Comparison of ENCODE assay signal across 8 cellular contexts in the genomic region with DNA sequence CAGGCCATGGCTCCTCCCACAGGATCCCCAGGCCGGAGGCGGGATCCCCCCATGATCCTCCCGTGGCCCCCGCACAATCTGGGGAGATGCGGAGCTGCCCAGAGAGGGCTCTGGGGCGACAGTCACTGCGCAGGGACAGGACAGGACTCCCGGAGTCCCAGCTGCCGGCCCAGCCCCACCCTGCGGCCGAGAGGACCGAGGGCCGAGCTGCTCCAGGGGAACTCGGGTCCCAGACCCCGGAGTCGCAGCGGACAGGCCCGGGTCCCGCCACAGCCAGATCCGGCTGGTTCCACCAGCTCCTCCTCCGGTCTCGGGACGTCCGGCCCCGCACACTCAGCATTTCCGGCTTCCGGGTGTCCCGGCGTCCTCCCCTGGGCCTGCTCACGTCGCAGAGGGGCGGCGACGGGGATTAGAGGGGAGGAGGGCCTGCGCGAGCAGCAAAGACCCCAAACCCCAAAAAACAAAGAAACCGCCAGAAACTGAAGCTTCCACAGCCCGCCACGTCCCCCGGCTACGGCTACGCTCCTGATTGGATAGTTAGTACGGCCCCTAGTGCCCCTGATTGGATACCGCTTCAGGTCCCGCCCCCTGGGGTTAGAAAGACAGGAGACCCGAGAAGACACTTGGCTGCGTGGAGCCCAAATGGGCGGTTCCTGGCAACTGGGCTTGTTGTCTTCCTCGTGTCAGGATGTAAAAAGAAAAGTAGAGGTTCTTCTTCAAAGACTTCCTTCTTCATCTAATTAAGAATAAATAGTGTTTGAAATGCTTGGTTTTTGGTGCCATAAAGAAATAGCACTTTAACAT. TPM values are rescaled to one million over a fixed set of nuclear protein-coding genes. Genes with fewer than 3 reads are reported as not detected.
A peak's percentile ranks its signal among the peaks of the same experiment; 100 is the strongest.
DNase-seq lines count a peak whose midpoint lies in the region; ATAC-seq and TF ChIP-seq lines count a peak whose summit lies in the region.

No MANE protein-coding gene starts in this region.

- TF ChIP-seq CTCF in activated B cell treated with CpG ODN at 0.5 μM for 24 hours (IDR thresholded peaks at IDR 0.05), result no peak
- TF ChIP-seq CTCF in cardiac fibroblast (IDR thresholded peaks at IDR 0.05; ENCODE audit: low read depth, low read length), result no peak

- CTCF ChIA-PET in activated B cell treated with CpG ODN at 0.5 μM for 24 hours (lab: Charles Lee), result no interaction called here

- POLR2A ChIA-PET in activated B cell treated with CpG ODN at 0.5 μM for 24 hours (lab: Charles Lee), result interaction anchor here (0.6 to 1.9 kb wide), 21 partner anchors 9 to 1347 kb away, joined by 3 to 12 read pairs (median 4); partner anchors contain the start of genes AKAP8, AKAP8L, AP1M1 and C19orf44

- ATAC-seq in GM18861 (IDR thresholded peaks at IDR 0.05; ENCODE audit: unreplicated experiment) (peak; percentile 90), HG03095 (IDR thresholded peaks at IDR 0.05; ENCODE audit: unreplicated experiment) (peak; percentile 96), activated B cell treated with CpG ODN at 0.5 μM for 24 hours (ENCODE audit: low read depth) (peak; percentile 95)

- DNase-seq in NCI-H2196 (lab: John Stamatoyannopoulos, UW; ENCODE audit: unreplicated experiment), result peak; percentile 97
- DNase-seq in activated B cell treated with CpG ODN at 0.5 μM for 24 hours, result peak; percentile 85
- DNase-seq in cardiac fibroblast (ENCODE audit: low read depth in 2 of 2), result peak; percentile 92 to 94
- peak; percentile 89 to 93 for DNase-seq in stimulated activated CD4-positive, alpha-beta T cell treated with anti-CD3 and anti-CD28 coated beads, Interleukin-4, amount 100 ng/mL, for 48 hours (ENCODE audit: low read depth in 2 of 2)

- no peaks in the 10 kb centered on the region for H3K27me3 ChIP-seq in ACC112 (ENCODE audit: insufficient read depth, low read length)
- no peaks in the 10 kb centered on the region for H3K27me3 ChIP-seq in layer of hippocampus (ENCODE audit: control insufficient read depth, insufficient read depth, low read length)

- peaks cover 15% of the 10 kb centered on the region for H3K4me1 Mint-ChIP-seq in activated B cell treated with CpG ODN at 0.5 μM for 24 hours

- H3K36me3 ChIP-seq in ACC112 (ENCODE audit: insufficient read depth, low read length), result no peaks in the 10 kb centered on the region

- peaks cover 2% of the 10 kb centered on the region for H3K36me3 Mint-ChIP-seq in activated B cell treated with CpG ODN at 0.5 μM for 24 hours (ENCODE audit: low read depth)

- intact Hi-C loops in activated B cell treated with CpG ODN at 0.5 μM for 24 hours (cut with micrococcal nuclease), result loop anchor here (1.0 to 10.0 kb wide), 2 partner anchors 238 to 349 kb away; partner anchors contain the start of genes FAM32A and TPM4

- H3K9me3 Mint-ChIP-seq in activated B cell treated with CpG ODN at 0.5 μM for 24 hours, result no peaks in the 10 kb centered on the region

- peak overlapping the region; percentile 92 for H3K4me3 Mint-ChIP-seq in activated B cell treated with CpG ODN at 0.5 μM for 24 hours

- H3K27ac ChIP-seq in ACC112 (ENCODE audit: low read depth, low read length) (peak overlapping the region; percentile 67), layer of hippocampus (ENCODE audit: low read depth, low read length) (peak overlapping the region; percentile 97)

- peak overlapping the region; percentile 95 for H3K27ac Mint-ChIP-seq in activated B cell treated with CpG ODN at 0.5 μM for 24 hours

- no peaks in the 10 kb centered on the region for H3K4me1 ChIP-seq in ACC112 (ENCODE audit: control insufficient read depth, insufficient read depth, low read length, unreplicated experiment)

- peak overlapping the region; percentile 68 for H2AFZ ChIP-seq in ACC112 (ENCODE audit: low read length, unreplicated experiment)

- no peaks in the 10 kb centered on the region for H3K79me2 ChIP-seq in ACC112 (ENCODE audit: control insufficient read depth, insufficient read depth, low read length, unreplicated experiment)

- peak overlapping the region; percentile 79 for H3K4me3 ChIP-seq in ACC112 (ENCODE audit: low read depth, low read length)
- H3K4me3 ChIP-seq in cardiac fibroblast (replicated peaks in 1 of 2; ENCODE audit: low read depth in 2 of 2, low read length in 2 of 2), result peak overlapping the region; percentile 72 to 83

- H3K27me3 Mint-ChIP-seq in activated B cell treated with CpG ODN at 0.5 μM for 24 hours, result peaks cover 4% of the 10 kb centered on the region

RNA-seq across cellular contexts. Expression of gene OR10H1, which starts 21.3 kb away (rescaled TPM):
- total RNA-seq in activated B cell treated with CpG ODN at 0.5 μM for 24 hours, result 0.05 TPM in 1 of 2 replicates, not detected in the other

RNA-seq across cellular contexts. Expression of gene OR10H5, which starts 49.3 kb away (rescaled TPM):
- total RNA-seq in activated B cell treated with CpG ODN at 0.5 μM for 24 hours, result not detected in 2 replicates

Comparison
In these comparisons a context has a peak if more than half of its experiments do, and no peak if none do; other contexts are left out.
1. Peak in every context shown above with its lines: DNase-seq, ATAC-seq, H3K4me3 ChIP-seq and H3K27ac ChIP-seq.